Comparison of ENCODE assay signal across 15 cellular contexts in the genomic region with DNA sequence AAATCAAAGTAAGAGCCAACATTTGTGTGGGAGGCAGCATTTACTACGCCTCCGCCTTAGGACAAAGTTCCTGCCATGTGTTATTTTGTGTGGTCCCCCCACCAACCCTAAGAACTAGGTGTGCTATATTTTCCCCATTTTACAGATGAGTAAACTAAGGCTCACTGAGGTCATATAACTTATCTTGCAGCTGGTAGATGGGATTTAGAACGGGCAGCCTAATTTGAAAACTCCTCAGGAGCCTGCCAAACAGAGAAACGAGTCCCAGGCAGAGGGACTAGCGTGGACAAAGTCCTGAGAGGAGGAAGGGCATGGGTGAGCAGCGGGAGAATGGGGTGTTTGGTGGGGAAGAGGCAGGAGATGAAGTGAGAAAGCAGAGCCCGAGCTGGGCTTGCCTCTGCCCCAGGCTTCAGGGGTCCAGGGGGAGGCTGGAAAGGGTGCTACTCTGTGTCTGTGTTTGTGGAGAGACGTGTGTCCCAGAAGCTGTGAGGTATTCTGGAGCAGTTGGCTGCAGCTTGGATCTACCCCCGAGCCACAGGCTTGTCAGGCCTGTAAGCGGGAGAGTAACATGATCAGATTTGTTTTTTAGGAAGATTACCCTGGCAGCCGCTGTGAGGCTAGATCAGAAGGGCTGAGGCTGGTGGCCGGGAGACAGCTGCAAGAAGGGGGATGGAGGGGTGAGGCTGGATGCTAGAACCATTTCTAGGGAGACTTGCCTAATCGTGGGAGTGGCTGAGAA. TPM values are rescaled to one million over a fixed set of nuclear protein-coding genes. Genes with fewer than 3 reads are reported as not detected.
DNase-seq lines count a peak whose midpoint lies in the region; ATAC-seq lines count a peak whose summit lies in the region.
"Had no signal": no experiment of that assay in that cellular context is flagged by ENCODE, and none has a peak within 500 bp of the region (broad histone marks: within the 10 kb centered on the region; RNA-seq: fewer than 3 reads in every experiment).

No MANE protein-coding gene starts in this region.

- intact Hi-C loops in dendritic cell treated with granulocyte-macrophage colony-stimulating factor and Interleukin-4, amounts not matched to agents 40 ng/mL and 50 ng/mL, for 4 days (cut with micrococcal nuclease): no loop called here

- no peak overlapping the region for H3K4me3 Mint-ChIP-seq in activated T-cell treated with anti-CD3 and anti-CD28 coated beads, Interleukin-2, amount 50 U/mL, for 72 hours
- no peak overlapping the region for H3K4me3 Mint-ChIP-seq in dendritic cell treated with granulocyte-macrophage colony-stimulating factor and Interleukin-4, amounts not matched to agents 40 ng/mL and 50 ng/mL, for 4 days
- H3K4me3 Mint-ChIP-seq in stimulated activated effector memory CD8-positive, alpha-beta T cell treated with anti-CD3 and anti-CD28 coated beads, Interleukin-12 subunit alpha, Interleukin-12 subunit beta, amount 100 ng/mL, for 72 hours: peak overlapping the region; percentile 39

- no peaks in the 10 kb centered on the region for H3K9me2 ChIP-seq in GM23248 (ENCODE audit: insufficient read depth)

- H3K4me3 ChIP-seq in GM23248: no peak overlapping the region
- H3K4me3 ChIP-seq: right atrium auricular region had no signal

- H2AFZ ChIP-seq in GM23248: no peak overlapping the region

- no peak overlapping the region for H3K27ac ChIP-seq in GM23248

- H3K4me2 ChIP-seq in GM23248 (ENCODE audit: unreplicated experiment): no peak overlapping the region

- in situ Hi-C loops in GM23248 (cut with MboI): no loop called here

- no peaks in the 10 kb centered on the region for H4K20me1 ChIP-seq in GM23248 (ENCODE audit: insufficient read depth)

- no peak for ATAC-seq in activated T-cell treated with anti-CD3 and anti-CD28 coated beads, Interleukin-2, amount 50 U/mL, for 72 hours (replicated peaks in 1 of 2)
- ATAC-seq in stimulated activated effector memory CD8-positive, alpha-beta T cell treated with anti-CD3 and anti-CD28 coated beads, Interleukin-12 subunit alpha, Interleukin-12 subunit beta, amount 100 ng/mL, for 72 hours: no peak

- peaks cover 15 to 26% of the 10 kb centered on the region in 2 donors for H3K36me3 Mint-ChIP-seq in activated T-cell treated with anti-CD3 and anti-CD28 coated beads, Interleukin-2, amount 50 U/mL, for 72 hours (ENCODE audit: insufficient read depth in 2 of 2)
- peaks cover 95% of the 10 kb centered on the region for H3K36me3 Mint-ChIP-seq in dendritic cell treated with granulocyte-macrophage colony-stimulating factor and Interleukin-4, amounts not matched to agents 40 ng/mL and 50 ng/mL, for 4 days (ENCODE audit: low read depth)
- H3K36me3 Mint-ChIP-seq in stimulated activated effector memory CD8-positive, alpha-beta T cell treated with anti-CD3 and anti-CD28 coated beads, Interleukin-12 subunit alpha, Interleukin-12 subunit beta, amount 100 ng/mL, for 72 hours: peaks cover 94% of the 10 kb centered on the region

- H3K36me3 ChIP-seq in GM23248 (ENCODE audit: low read depth): no peaks in the 10 kb centered on the region; the same call in 1 of the 2 replicates

- H3K9me3 Mint-ChIP-seq in activated T-cell treated with anti-CD3 and anti-CD28 coated beads, Interleukin-2, amount 50 U/mL, for 72 hours: no peaks in the 10 kb centered on the region
- H3K9me3 Mint-ChIP-seq in dendritic cell treated with granulocyte-macrophage colony-stimulating factor and Interleukin-4, amounts not matched to agents 40 ng/mL and 50 ng/mL, for 4 days: no peaks in the 10 kb centered on the region
- H3K9me3 Mint-ChIP-seq in stimulated activated effector memory CD8-positive, alpha-beta T cell treated with anti-CD3 and anti-CD28 coated beads, Interleukin-12 subunit alpha, Interleukin-12 subunit beta, amount 100 ng/mL, for 72 hours: no peaks in the 10 kb centered on the region

- H3K27me3 ChIP-seq in GM23248 (replicated peaks; ENCODE audit: insufficient read depth): no peaks in the 10 kb centered on the region
- H3K27me3 ChIP-seq: right atrium auricular region had no signal

- H3K9ac ChIP-seq in GM23248: no peak overlapping the region

- H3K9me3 ChIP-seq in GM23248 (ENCODE audit: low read depth): no peaks in the 10 kb centered on the region
- H3K9me3 ChIP-seq: right atrium auricular region had no signal

- 78 to 80% methylated on average over 13 of the region's 13 CpGs for whole genome bisulfite sequencing in GM23248 (ENCODE audit: low coverage in 1 of 2, low lambda C conversion rate in 2 of 2, missing lambda C conversion rate in 2 of 2), 2 experiments

- H3F3A ChIP-seq in GM23248 (ENCODE audit: insufficient read depth): no peaks in the 10 kb centered on the region

- H3K79me2 ChIP-seq in GM23248 (ENCODE audit: insufficient read depth): no peaks in the 10 kb centered on the region

- H3K27me3 Mint-ChIP-seq in activated T-cell treated with anti-CD3 and anti-CD28 coated beads, Interleukin-2, amount 50 U/mL, for 72 hours (ENCODE audit: low read depth): no peaks in the 10 kb centered on the region
- no peaks in the 10 kb centered on the region for H3K27me3 Mint-ChIP-seq in dendritic cell treated with granulocyte-macrophage colony-stimulating factor and Interleukin-4, amounts not matched to agents 40 ng/mL and 50 ng/mL, for 4 days

- H3K27ac Mint-ChIP-seq in activated T-cell treated with anti-CD3 and anti-CD28 coated beads, Interleukin-2, amount 50 U/mL, for 72 hours: peak overlapping the region; percentile 80
- H3K27ac Mint-ChIP-seq in dendritic cell treated with granulocyte-macrophage colony-stimulating factor and Interleukin-4, amounts not matched to agents 40 ng/mL and 50 ng/mL, for 4 days: peak overlapping the region; percentile 14
- H3K27ac Mint-ChIP-seq in stimulated activated effector memory CD8-positive, alpha-beta T cell treated with anti-CD3 and anti-CD28 coated beads, Interleukin-12 subunit alpha, Interleukin-12 subunit beta, amount 100 ng/mL, for 72 hours: peak overlapping the region; percentile 100

- peaks cover 75% of the 10 kb centered on the region for H3K4me1 Mint-ChIP-seq in activated T-cell treated with anti-CD3 and anti-CD28 coated beads, Interleukin-2, amount 50 U/mL, for 72 hours (ENCODE audit: low read depth)
- H3K4me1 Mint-ChIP-seq in dendritic cell treated with granulocyte-macrophage colony-stimulating factor and Interleukin-4, amounts not matched to agents 40 ng/mL and 50 ng/mL, for 4 days (ENCODE audit: low read depth): peaks cover 82% of the 10 kb centered on the region
- H3K4me1 Mint-ChIP-seq in stimulated activated effector memory CD8-positive, alpha-beta T cell treated with anti-CD3 and anti-CD28 coated beads, Interleukin-12 subunit alpha, Interleukin-12 subunit beta, amount 100 ng/mL, for 72 hours: peaks cover 76% of the 10 kb centered on the region

- H3K4me1 ChIP-seq in GM23248 (ENCODE audit: insufficient read depth): no peaks in the 10 kb centered on the region

- no peak for DNase-seq in activated T-cell treated with anti-CD3 and anti-CD28 coated beads, Interleukin-2, amount 50 U/mL, for 72 hours
- no peak for DNase-seq in activated T-cell treated with anti-CD3 and anti-CD28 coated beads for 4 hours
- DNase-seq in NCI-H82 treated with DMSO at 0.1 percent for 48 hours (lab: John Stamatoyannopoulos, UW; ENCODE audit: unreplicated experiment): peak; percentile 63
- no peak for DNase-seq in stimulated activated effector memory CD8-positive, alpha-beta T cell treated with anti-CD3 and anti-CD28 coated beads, Interleukin-12 subunit alpha, Interleukin-12 subunit beta, amount 100 ng/mL, for 72 hours (ENCODE audit: low spot score in 2 of 2)
- no peak for DNase-seq in nucleus accumbens (lab: John Stamatoyannopoulos, UW)
- DNase-seq in GM23248: no peak
- no peak for DNase-seq in hippocampal formation (lab: John Stamatoyannopoulos, UW)
- DNase-seq: activated CD4-positive, CD25-positive, alpha-beta regulatory T cell treated with anti-CD3 and anti-CD28 coated beads, Interleukin-2, amount 50 U/mL, for 72 hours; GOT3; hypothalamus; NCI-H2029 treated with DMSO at 0.1 percent for 48 hours; NCI-H526 treated with DMSO at 0.1 percent for 48 hours; stimulated activated CD4-positive, alpha-beta T cell treated with anti-CD3 and anti-CD28 coated beads, Interleukin-1b, Interleukin-23, amount 100 ng/mL, for 48 hours had no signal

RNA-seq across cellular contexts. Expression of a gene that starts 5.0 kb away (rescaled TPM):
- total RNA-seq in activated T-cell treated with anti-CD3 and anti-CD28 coated beads, Interleukin-2, amount 50 U/mL, for 72 hours: 100 to 1,000 TPM; 251 to 263 TPM
- total RNA-seq in GM23248 (2014; rRNA removed; shearing (Covaris generic)): 13.5 and 18.9 TPM in 2 replicates
- polyA plus RNA-seq in GM23248 (2016; fragmentation: Nextera tagmentation; extraction: Ambion mirVana): 2.4 and 3.1 TPM in 2 replicates

RNA-seq across cellular contexts. Expression of a gene that starts 20.1 kb away (rescaled TPM):
- 10 to 100 TPM; 25.5 to 27.8 TPM for total RNA-seq in activated T-cell treated with anti-CD3 and anti-CD28 coated beads, Interleukin-2, amount 50 U/mL, for 72 hours
- total RNA-seq in GM23248 (2014; rRNA removed; shearing (Covaris generic)): 6.1 and 7.2 TPM in 2 replicates
- 44.6 and 49.9 TPM in 2 replicates for polyA plus RNA-seq in GM23248 (2016; fragmentation: Nextera tagmentation; extraction: Ambion mirVana)

RNA-seq across cellular contexts. Expression of a gene that starts 35.3 kb away (rescaled TPM):
- total RNA-seq in activated T-cell treated with anti-CD3 and anti-CD28 coated beads, Interleukin-2, amount 50 U/mL, for 72 hours: 10 to 100 TPM; 30.3 to 37.4 TPM
- total RNA-seq in GM23248 (2014; rRNA removed; shearing (Covaris generic)): 2.9 and 4.3 TPM in 2 replicates
- polyA plus RNA-seq in GM23248 (2016; fragmentation: Nextera tagmentation; extraction: Ambion mirVana): 1.0 and 1.2 TPM in 2 replicates

RNA-seq across cellular contexts. Expression of a gene that starts 38.1 kb away (rescaled TPM):
- total RNA-seq in activated T-cell treated with anti-CD3 and anti-CD28 coated beads, Interleukin-2, amount 50 U/mL, for 72 hours: 1 to 10 TPM; 2.7 to 7.7 TPM
- 3.5 and 3.8 TPM in 2 replicates for total RNA-seq in GM23248 (2014; rRNA removed; shearing (Covaris generic))
- 4.6 and 5.5 TPM in 2 replicates for polyA plus RNA-seq in GM23248 (2016; fragmentation: Nextera tagmentation; extraction: Ambion mirVana)

RNA-seq across cellular contexts. Expression of a gene that starts 42.5 kb away (rescaled TPM):
- total RNA-seq in activated T-cell treated with anti-CD3 and anti-CD28 coated beads, Interleukin-2, amount 50 U/mL, for 72 hours: 100 to 1,000 TPM; 182 to 190 TPM
- total RNA-seq in GM23248 (2014; rRNA removed; shearing (Covaris generic)): 149 and 227 TPM in 2 replicates
- 308 and 310 TPM in 2 replicates for polyA plus RNA-seq in GM23248 (2016; fragmentation: Nextera tagmentation; extraction: Ambion mirVana)

Comparison
In these comparisons a context has a peak if more than half of its experiments do, and no peak if none do; other contexts are left out.
1. H3K27ac Mint-ChIP-seq: peak in every context shown above with its lines; median percentile 100 in stimulated activated effector memory CD8-positive, alpha-beta T cell treated with anti-CD3 and anti-CD28 coated beads, Interleukin-12 subunit alpha, Interleukin-12 subunit beta, amount 100 ng/mL, for 72 hours; 80 in activated T-cell treated with anti-CD3 and anti-CD28 coated beads, Interleukin-2, amount 50 U/mL, for 72 hours; 14 in dendritic cell treated with granulocyte-macrophage colony-stimulating factor and Interleukin-4, amounts not matched to agents 40 ng/mL and 50 ng/mL, for 4 days.
2. RNA of a gene that starts 5.0 kb away (total RNA-seq): 251 to 263 TPM in activated T-cell treated with anti-CD3 and anti-CD28 coated beads, Interleukin-2, amount 50 U/mL, for 72 hours; 13.5 to 18.9 TPM in GM23248; every median in the first group is over 10 times any median in the second.